In the genomic region with DNA sequence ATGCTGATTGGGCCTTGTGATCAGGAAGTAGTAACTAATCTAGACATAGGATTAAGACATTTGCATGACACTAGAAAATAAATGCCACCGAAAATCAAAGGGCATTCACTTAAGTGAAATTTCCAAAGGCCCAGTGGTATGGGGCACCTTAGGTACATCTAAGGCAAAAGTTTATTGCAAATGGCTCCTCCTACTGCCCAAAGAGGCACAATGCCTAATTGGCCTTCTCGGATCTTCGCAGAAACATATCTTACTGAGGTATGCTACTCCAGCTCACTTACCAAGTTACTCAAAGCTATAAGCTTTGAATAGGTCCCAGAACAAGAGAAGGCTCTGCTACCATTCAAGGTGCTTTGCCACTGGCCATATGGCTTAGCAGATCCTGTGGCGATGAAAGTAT, we compare ENCODE assay signal across 1 cellular context.
TF ChIP-seq lines count a peak whose summit lies in the region.

No MANE protein-coding gene starts in this region.

TF ChIP-seq in GM23338, 12 proteins besides CTCF, POLR2A, EP300 and RAD21 (continued from another document):
- TF ChIP-seq, protein P1, sequence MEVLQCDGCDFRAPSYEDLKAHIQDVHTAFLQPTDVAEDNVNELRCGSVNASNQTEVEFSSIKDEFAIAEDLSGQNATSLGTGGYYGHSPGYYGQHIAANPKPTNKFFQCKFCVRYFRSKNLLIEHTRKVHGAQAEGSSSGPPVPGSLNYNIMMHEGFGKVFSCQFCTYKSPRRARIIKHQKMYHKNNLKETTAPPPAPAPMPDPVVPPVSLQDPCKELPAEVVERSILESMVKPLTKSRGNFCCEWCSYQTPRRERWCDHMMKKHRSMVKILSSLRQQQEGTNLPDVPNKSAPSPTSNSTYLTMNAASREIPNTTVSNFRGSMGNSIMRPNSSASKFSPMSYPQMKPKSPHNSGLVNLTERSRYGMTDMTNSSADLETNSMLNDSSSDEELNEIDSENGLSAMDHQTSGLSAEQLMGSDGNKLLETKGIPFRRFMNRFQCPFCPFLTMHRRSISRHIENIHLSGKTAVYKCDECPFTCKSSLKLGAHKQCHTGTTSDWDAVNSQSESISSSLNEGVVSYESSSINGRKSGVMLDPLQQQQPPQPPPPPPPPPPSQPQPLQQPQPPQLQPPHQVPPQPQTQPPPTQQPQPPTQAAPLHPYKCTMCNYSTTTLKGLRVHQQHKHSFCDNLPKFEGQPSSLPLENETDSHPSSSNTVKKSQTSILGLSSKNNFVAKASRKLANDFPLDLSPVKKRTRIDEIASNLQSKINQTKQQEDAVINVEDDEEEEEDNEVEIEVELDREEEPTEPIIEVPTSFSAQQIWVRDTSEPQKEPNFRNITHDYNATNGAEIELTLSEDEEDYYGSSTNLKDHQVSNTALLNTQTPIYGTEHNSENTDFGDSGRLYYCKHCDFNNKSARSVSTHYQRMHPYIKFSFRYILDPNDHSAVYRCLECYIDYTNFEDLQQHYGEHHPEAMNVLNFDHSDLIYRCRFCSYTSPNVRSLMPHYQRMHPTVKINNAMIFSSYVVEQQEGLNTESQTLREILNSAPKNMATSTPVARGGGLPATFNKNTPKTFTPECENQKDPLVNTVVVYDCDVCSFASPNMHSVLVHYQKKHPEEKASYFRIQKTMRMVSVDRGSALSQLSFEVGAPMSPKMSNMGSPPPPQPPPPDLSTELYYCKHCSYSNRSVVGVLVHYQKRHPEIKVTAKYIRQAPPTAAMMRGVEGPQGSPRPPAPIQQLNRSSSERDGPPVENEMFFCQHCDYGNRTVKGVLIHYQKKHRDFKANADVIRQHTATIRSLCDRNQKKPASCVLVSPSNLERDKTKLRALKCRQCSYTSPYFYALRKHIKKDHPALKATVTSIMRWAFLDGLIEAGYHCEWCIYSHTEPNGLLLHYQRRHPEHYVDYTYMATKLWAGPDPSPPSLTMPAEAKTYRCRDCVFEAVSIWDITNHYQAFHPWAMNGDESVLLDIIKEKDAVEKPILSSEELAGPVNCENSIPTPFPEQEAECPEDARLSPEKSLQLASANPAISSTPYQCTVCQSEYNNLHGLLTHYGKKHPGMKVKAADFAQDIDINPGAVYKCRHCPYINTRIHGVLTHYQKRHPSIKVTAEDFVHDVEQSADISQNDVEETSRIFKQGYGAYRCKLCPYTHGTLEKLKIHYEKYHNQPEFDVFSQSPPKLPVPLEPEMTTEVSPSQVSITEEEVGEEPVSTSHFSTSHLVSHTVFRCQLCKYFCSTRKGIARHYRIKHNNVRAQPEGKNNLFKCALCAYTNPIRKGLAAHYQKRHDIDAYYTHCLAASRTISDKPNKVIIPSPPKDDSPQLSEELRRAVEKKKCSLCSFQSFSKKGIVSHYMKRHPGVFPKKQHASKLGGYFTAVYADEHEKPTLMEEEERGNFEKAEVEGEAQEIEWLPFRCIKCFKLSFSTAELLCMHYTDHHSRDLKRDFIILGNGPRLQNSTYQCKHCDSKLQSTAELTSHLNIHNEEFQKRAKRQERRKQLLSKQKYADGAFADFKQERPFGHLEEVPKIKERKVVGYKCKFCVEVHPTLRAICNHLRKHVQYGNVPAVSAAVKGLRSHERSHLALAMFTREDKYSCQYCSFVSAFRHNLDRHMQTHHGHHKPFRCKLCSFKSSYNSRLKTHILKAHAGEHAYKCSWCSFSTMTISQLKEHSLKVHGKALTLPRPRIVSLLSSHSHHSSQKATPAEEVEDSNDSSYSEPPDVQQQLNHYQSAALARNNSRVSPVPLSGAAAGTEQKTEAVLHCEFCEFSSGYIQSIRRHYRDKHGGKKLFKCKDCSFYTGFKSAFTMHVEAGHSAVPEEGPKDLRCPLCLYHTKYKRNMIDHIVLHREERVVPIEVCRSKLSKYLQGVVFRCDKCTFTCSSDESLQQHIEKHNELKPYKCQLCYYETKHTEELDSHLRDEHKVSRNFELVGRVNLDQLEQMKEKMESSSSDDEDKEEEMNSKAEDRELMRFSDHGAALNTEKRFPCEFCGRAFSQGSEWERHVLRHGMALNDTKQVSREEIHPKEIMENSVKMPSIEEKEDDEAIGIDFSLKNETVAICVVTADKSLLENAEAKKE (CRISPR knock-in tag; IDR thresholded peaks at IDR 0.05) = no peak
- no peak for TF ChIP-seq ZNF114 (CRISPR knock-in tag; IDR thresholded peaks at IDR 0.05)
